9 cellular contexts compared by ENCODE assay signal in genomic region chr3:50632450-50632849, GRCh38. TPM values are rescaled to one million over a fixed set of nuclear protein-coding genes. Genes with fewer than 3 reads are reported as not detected.
A peak's percentile ranks its signal among the peaks of the same experiment; 100 is the strongest.
DNase-seq lines count a peak whose midpoint lies in the region; ATAC-seq, FAIRE-seq and TF ChIP-seq lines count a peak whose summit lies in the region.
"Had no signal": no experiment of that assay in that cellular context is flagged by ENCODE, and none has a peak within 500 bp of the region (broad histone marks: within the 10 kb centered on the region; RNA-seq: fewer than 3 reads in every experiment).

No MANE protein-coding gene starts in this region.

- H3K4me3 ChIP-seq in heart left ventricle (no peak overlapping the region), heart right ventricle (no peak overlapping the region), PC-3 (ENCODE audit: low read length) (no peak overlapping the region), astrocyte (ENCODE audit: insufficient read depth, low read depth, low read length) (no peak overlapping the region), suprapubic skin (no peak overlapping the region), Karpas-422 (ENCODE audit: low read length) (no peak overlapping the region)

- CTCF ChIA-PET in PC-3 (lab: Charles Lee): interaction anchor here (0.9 kb wide), 2 partner anchors 20 to 41 kb away, joined by 3 read pairs; no protein-coding TSS in a partner anchor

- DNase-seq in heart left ventricle: no peak
- DNase-seq in heart right ventricle: no peak
- DNase-seq in PC-3: peak; percentile 50
- no peak for DNase-seq in astrocyte (ENCODE audit: low read depth)
- DNase-seq in suprapubic skin (ENCODE audit: low spot score in 2 of 2): no peak
- DNase-seq in GM19239 (ENCODE audit: insufficient read length, low spot score): no peak
- DNase-seq in Karpas-422: no peak
- no peak for DNase-seq in stimulated activated CD4-positive, alpha-beta T cell treated with anti-CD3 and anti-CD28 coated beads, Interleukin-1b, Interleukin-23, amount 100 ng/mL, for 48 hours
- DNase-seq: NCI-H1930 had no signal

- no peak for FAIRE-seq in astrocyte (lab: Jason Lieb, UNC)
- no peak for FAIRE-seq in GM19239 (lab: Jason Lieb, UNC)

- POLR2A ChIA-PET in PC-3 (lab: Charles Lee; ENCODE audit: unreplicated experiment): interaction anchor here (0.6 kb wide), 1 partner anchor 267 kb away, joined by 4 read pairs; no protein-coding TSS in a partner anchor

- H4K20me1 ChIP-seq in PC-3 (ENCODE audit: low read length) (no peaks in the 10 kb centered on the region), astrocyte (ENCODE audit: insufficient read depth, low read length) (peaks cover 16% of the 10 kb centered on the region), Karpas-422 (ENCODE audit: insufficient read depth, low read depth, low read length) (peaks cover 14% of the 10 kb centered on the region; the same call in 1 of the 2 replicates)

- ATAC-seq in heart left ventricle: peak in 1 of 4 donors; percentile 4
- no peak for ATAC-seq in heart right ventricle
- peak; percentile 21 for ATAC-seq in PC-3

- no peaks in the 10 kb centered on the region for H3K9me3 ChIP-seq in heart left ventricle
- H3K9me3 ChIP-seq in heart right ventricle: no peaks in the 10 kb centered on the region
- no peaks in the 10 kb centered on the region for H3K9me3 ChIP-seq in PC-3 (ENCODE audit: low read length)
- no peaks in the 10 kb centered on the region for H3K9me3 ChIP-seq in astrocyte (ENCODE audit: insufficient read depth, low read depth, low read length)
- H3K9me3 ChIP-seq in suprapubic skin: no peaks in the 10 kb centered on the region
- H3K9me3 ChIP-seq in Karpas-422 (ENCODE audit: low read length): no peaks in the 10 kb centered on the region

- H3K9ac ChIP-seq in PC-3 (ENCODE audit: low read length) (no peak overlapping the region), astrocyte (ENCODE audit: low read length) (no peak overlapping the region), Karpas-422 (ENCODE audit: low read length) (no peak overlapping the region)

- no peaks in the 10 kb centered on the region for H3K27me3 ChIP-seq in heart left ventricle
- no peaks in the 10 kb centered on the region for H3K27me3 ChIP-seq in heart right ventricle
- H3K27me3 ChIP-seq in PC-3 (ENCODE audit: low read length): no peaks in the 10 kb centered on the region
- no peaks in the 10 kb centered on the region for H3K27me3 ChIP-seq in astrocyte (ENCODE audit: insufficient read depth, low read length)
- no peaks in the 10 kb centered on the region for H3K27me3 ChIP-seq in suprapubic skin
- H3K27me3 ChIP-seq in Karpas-422 (ENCODE audit: low read length): no peaks in the 10 kb centered on the region

- H3K79me2 ChIP-seq in PC-3 (ENCODE audit: low read length): peaks cover 98% of the 10 kb centered on the region
- peaks cover 6% of the 10 kb centered on the region for H3K79me2 ChIP-seq in astrocyte (ENCODE audit: insufficient read depth, low read length)
- no peaks in the 10 kb centered on the region for H3K79me2 ChIP-seq in Karpas-422 (ENCODE audit: low read length)

- TF ChIP-seq POLR2A in heart left ventricle (IDR thresholded peaks at IDR 0.05): no peak
- TF ChIP-seq POLR2A in suprapubic skin (IDR thresholded peaks at IDR 0.05): no peak

- H3K4me1 ChIP-seq in heart left ventricle: peaks cover 0 to 91% (median 44%) of the 10 kb centered on the region in 12 donors
- peaks cover 8 to 90% (median 65%) of the 10 kb centered on the region in 9 donors for H3K4me1 ChIP-seq in heart right ventricle
- peaks cover 73% of the 10 kb centered on the region for H3K4me1 ChIP-seq in PC-3 (ENCODE audit: insufficient read depth, low read length)
- peaks cover 20% of the 10 kb centered on the region for H3K4me1 ChIP-seq in astrocyte (ENCODE audit: insufficient read depth, low read length)
- peaks cover 49% of the 10 kb centered on the region for H3K4me1 ChIP-seq in suprapubic skin
- no peaks in the 10 kb centered on the region for H3K4me1 ChIP-seq in Karpas-422 (ENCODE audit: low read length)

- H3K4me2 ChIP-seq in PC-3 (ENCODE audit: low read length) (peak overlapping the region; percentile 9; the same call in 1 of the 2 replicates), astrocyte (ENCODE audit: low read length) (no peak overlapping the region), Karpas-422 (ENCODE audit: low read depth, low read length, poor library complexity, severe bottlenecking) (no peak overlapping the region)

- intact Hi-C loops in heart left ventricle (cut with DNase I): no loop called here
- intact Hi-C loops in heart right ventricle (cut with DNase I): no loop called here
- intact Hi-C loops in PC-3 (cut with micrococcal nuclease): no loop called here

- H3K9me2 ChIP-seq in PC-3 (replicated peaks; ENCODE audit: low read length): no peaks in the 10 kb centered on the region
- H3K9me2 ChIP-seq in Karpas-422 (replicated peaks; ENCODE audit: insufficient read depth, low read length): no peaks in the 10 kb centered on the region

- 27 to 41% (median 34%) methylated on average over 5 of the region's 5 CpGs for WGBS in heart left ventricle, 4 donors
- 25 to 34% methylated on average over 5 of the region's 5 CpGs for WGBS in heart right ventricle, 2 donors
- 27% methylated on average over 5 of the region's 5 CpGs for WGBS in suprapubic skin

- TF ChIP-seq CTCF in heart left ventricle (IDR thresholded peaks at IDR 0.05): no peak
- TF ChIP-seq CTCF in heart right ventricle (IDR thresholded peaks at IDR 0.05): no peak
- TF ChIP-seq CTCF in PC-3 (conservative IDR thresholded peaks at IDR 0.05; ENCODE audit: low read depth, low read length): no peak
- no peak for TF ChIP-seq CTCF in astrocyte (IDR thresholded peaks at IDR 0.05; ENCODE audit: insufficient read depth, low read depth, low read length)
- TF ChIP-seq CTCF in suprapubic skin (IDR thresholded peaks at IDR 0.05): no peak

- no peaks in the 10 kb centered on the region for H3K27me3 Mint-ChIP-seq in astrocyte (ENCODE audit: low read depth, unreplicated experiment)

- H3K36me3 ChIP-seq in heart left ventricle: no peaks in the 10 kb centered on the region
- peaks cover 0 to 15% (median 0%) of the 10 kb centered on the region in 9 donors for H3K36me3 ChIP-seq in heart right ventricle
- peaks cover 4% of the 10 kb centered on the region for H3K36me3 ChIP-seq in PC-3 (ENCODE audit: low read depth, low read length)
- H3K36me3 ChIP-seq in astrocyte (ENCODE audit: insufficient read depth, low read length): no peaks in the 10 kb centered on the region
- no peaks in the 10 kb centered on the region for H3K36me3 ChIP-seq in suprapubic skin
- no peaks in the 10 kb centered on the region for H3K36me3 ChIP-seq in Karpas-422 (ENCODE audit: insufficient read depth, low read length)

- H2AFZ ChIP-seq in PC-3 (ENCODE audit: low read length) (no peak overlapping the region), astrocyte (ENCODE audit: low read depth, low read length) (no peak overlapping the region), Karpas-422 (ENCODE audit: low read length) (no peak overlapping the region)

- no peaks in the 10 kb centered on the region for H3F3A ChIP-seq in PC-3 (ENCODE audit: low read length, unreplicated experiment)

- no peaks in the 10 kb centered on the region for H3K9me3 Mint-ChIP-seq in astrocyte (ENCODE audit: unreplicated experiment)

- H3K4me3 Mint-ChIP-seq in astrocyte (ENCODE audit: unreplicated experiment): no peak overlapping the region

- H3K27ac ChIP-seq in heart left ventricle: peak overlapping the region in 7 of 12 donors; percentile 20 to 72 (median 39)
- peak overlapping the region in 5 of 10 donors; percentile 28 to 70 (median 43) for H3K27ac ChIP-seq in heart right ventricle
- H3K27ac ChIP-seq in PC-3 (ENCODE audit: low read length): no peak overlapping the region
- H3K27ac ChIP-seq in astrocyte (ENCODE audit: low read depth, low read length): no peak overlapping the region
- H3K27ac ChIP-seq in suprapubic skin: peak overlapping the region; percentile 25
- H3K27ac ChIP-seq in Karpas-422 (ENCODE audit: low read length): no peak overlapping the region

- no peaks in the 10 kb centered on the region for H3K36me3 Mint-ChIP-seq in astrocyte (ENCODE audit: low read depth, unreplicated experiment)

- H3K4me1 Mint-ChIP-seq in astrocyte (ENCODE audit: low read depth, unreplicated experiment): peaks cover 12% of the 10 kb centered on the region

- TF ChIP-seq EP300 in suprapubic skin (IDR thresholded peaks at IDR 0.05): no peak

- H3K27ac Mint-ChIP-seq in astrocyte (ENCODE audit: unreplicated experiment): peak overlapping the region; percentile 20

- BruUV-seq in PC-3 (replicated peaks; lab: Mats Ljungman, UMichigan): no TSS peak

RNA-seq across cellular contexts. Expression of gene MAPKAPK3, which starts 15.5 kb away (rescaled TPM):
- total RNA-seq in heart left ventricle: 100 to 1,000 TPM; 239 to 398 (median 316) TPM
- polyA plus RNA-seq in heart left ventricle: 100 to 1,000 TPM; 226 to 247 TPM
- total RNA-seq in heart right ventricle: 100 to 1,000 TPM; 278 to 496 (median 334) TPM
- 100 to 1,000 TPM; 134 to 225 TPM for polyA plus RNA-seq in heart right ventricle
- 142 and 174 TPM in 2 replicates for total RNA-seq in PC-3 (2014; rRNA removed)
- 21.1 and 23.4 TPM in 2 replicates for total RNA-seq in astrocyte
- total RNA-seq in suprapubic skin: 100 to 1,000 TPM in 2 of 4 donors, 10 to 100 TPM in 2; 71.5 to 120 (median 99.4) TPM
- 20.8 and 21.7 TPM in 2 replicates for total RNA-seq in Karpas-422 (2014; rRNA removed; shearing (Covaris generic); ENCODE audit: low replicate concordance)

RNA-seq across cellular contexts. Expression of gene CISH, which starts 20.9 kb away (rescaled TPM):
- 10 to 100 TPM; 10.1 to 57.0 (median 20.3) TPM for total RNA-seq in heart left ventricle
- 10 to 100 TPM in 1 of 2 donors, 1 to 10 TPM in 1; 6.9 to 30.1 TPM for polyA plus RNA-seq in heart left ventricle
- total RNA-seq in heart right ventricle: 100 to 1,000 TPM in 1 of 10 donors, 10 to 100 TPM in 6, 1 to 10 TPM in 3; 5.4 to 131 (median 24.0) TPM
- polyA plus RNA-seq in heart right ventricle: 10 to 100 TPM in 1 of 2 donors, 1 to 10 TPM in 1; 8.9 to 21.1 TPM
- total RNA-seq in PC-3 (2014; rRNA removed): 1.6 and 2.3 TPM in 2 replicates
- 0.75 and 1.2 TPM in 2 replicates for total RNA-seq in astrocyte
- total RNA-seq in suprapubic skin: 10 to 100 TPM; 12.8 to 20.5 (median 14.7) TPM
- not detected in 2 replicates for total RNA-seq in Karpas-422 (2014; rRNA removed; shearing (Covaris generic); ENCODE audit: low replicate concordance)

RNA-seq across cellular contexts. Expression of gene DOCK3, which starts 42.3 kb away (rescaled TPM):
- 1 to 10 TPM; 2.9 to 6.7 (median 4.8) TPM for total RNA-seq in heart left ventricle
- 1 to 10 TPM; 2.0 to 2.1 TPM for polyA plus RNA-seq in heart left ventricle
- total RNA-seq in heart right ventricle: 1 to 10 TPM; 4.3 to 6.6 (median 4.7) TPM
- polyA plus RNA-seq in heart right ventricle: 1 to 10 TPM; 1.2 to 5.0 TPM
- total RNA-seq in PC-3 (2014; rRNA removed): under 0.01 and 0.15 TPM in 2 replicates
- 3.1 and 3.3 TPM in 2 replicates for total RNA-seq in astrocyte
- 1 to 10 TPM; 2.1 to 8.6 (median 2.9) TPM for total RNA-seq in suprapubic skin
- 0.04 TPM in 2 replicates for total RNA-seq in Karpas-422 (2014; rRNA removed; shearing (Covaris generic); ENCODE audit: low replicate concordance)

Comparison
In these comparisons a context has a peak if more than half of its experiments do, and no peak if none do; other contexts are left out.
1. H3K27ac ChIP-seq: peak in heart left ventricle (7 of 12) and suprapubic skin (single experiment); none in PC-3 (single experiment), astrocyte (single experiment) and Karpas-422 (single experiment).